26 cellular contexts compared by ENCODE assay signal in genomic region chr3:194034556-194035336, GRCh38.
DNase-seq lines count a peak whose midpoint lies in the region; ATAC-seq and TF ChIP-seq lines count a peak whose summit lies in the region.
"Had no signal": no experiment of that assay in that cellular context is flagged by ENCODE, and none has a peak within 500 bp of the region (broad histone marks: within the 10 kb centered on the region; RNA-seq: fewer than 3 reads in every experiment).

No MANE protein-coding gene starts in this region.

- no peaks in the 10 kb centered on the region for H3K9me3 ChIP-seq in T-helper 17 cell (ENCODE audit: control insufficient read depth, low read length, poor library complexity, severe bottlenecking)
- no peaks in the 10 kb centered on the region for H3K9me3 ChIP-seq in SJCRH30 (replicated peaks)
- H3K9me3 ChIP-seq: prostate gland, uterus had no signal

- no peak overlapping the region for H3K4me3 Mint-ChIP-seq in Calu3 (ENCODE audit: low read depth, unreplicated experiment)
- H3K4me3 Mint-ChIP-seq in T-helper 17 cell: no peak overlapping the region
- no peak overlapping the region for H3K4me3 Mint-ChIP-seq in nephron
- H3K4me3 Mint-ChIP-seq: activated T-helper 17 cell treated with anti-CD3 and anti-CD28 coated beads, Interleukin-2, amount 50 U/mL, for 72 hours; CD8-positive, alpha-beta memory T cell; WTC11 had no signal

- peaks cover 46% of the 10 kb centered on the region for H3K4me1 Mint-ChIP-seq in Calu3 (ENCODE audit: low read depth, unreplicated experiment)
- H3K4me1 Mint-ChIP-seq in T-helper 17 cell: peaks cover 18% of the 10 kb centered on the region
- H3K4me1 Mint-ChIP-seq in nephron: peaks cover 72% of the 10 kb centered on the region
- H3K4me1 Mint-ChIP-seq: activated T-helper 17 cell treated with anti-CD3 and anti-CD28 coated beads, Interleukin-2, amount 50 U/mL, for 72 hours; CD8-positive, alpha-beta memory T cell had no signal

- H3K27me3 Mint-ChIP-seq in Calu3 (ENCODE audit: unreplicated experiment) (no peaks in the 10 kb centered on the region), T-helper 17 cell (peaks cover 40% of the 10 kb centered on the region), nephron (ENCODE audit: low read depth) (peaks cover 26% of the 10 kb centered on the region)

- no peaks in the 10 kb centered on the region for H3K36me3 Mint-ChIP-seq in Calu3 (ENCODE audit: insufficient read depth, unreplicated experiment)
- no peaks in the 10 kb centered on the region for H3K36me3 Mint-ChIP-seq in T-helper 17 cell (ENCODE audit: low read depth)
- H3K36me3 Mint-ChIP-seq in nephron (ENCODE audit: low read depth): no peaks in the 10 kb centered on the region
- H3K36me3 Mint-ChIP-seq: activated naive CD4-positive, alpha-beta T cell treated with anti-CD3 and anti-CD28 coated beads, Interleukin-2, amount 50 U/mL, for 72 hours; CD8-positive, alpha-beta memory T cell; WTC11 had no signal

- H3K27ac Mint-ChIP-seq in Calu3 (ENCODE audit: unreplicated experiment) (peak overlapping the region; percentile 24), T-helper 17 cell (peak overlapping the region; percentile 34), nephron (peak overlapping the region; percentile 49 to 53 (median 53))
- H3K27ac Mint-ChIP-seq: CD8-positive, alpha-beta memory T cell; WTC11 had no signal

- no peak for TF ChIP-seq CTCF in Calu3 (IDR thresholded peaks at IDR 0.05; ENCODE audit: unreplicated experiment)
- TF ChIP-seq CTCF in nephron (IDR thresholded peaks at IDR 0.05; ENCODE audit: unreplicated experiment in 3 of 3): no peak

- ATAC-seq in T-helper 17 cell (no peak), left lobe of liver (peak; percentile 69), HG03025 (IDR thresholded peaks at IDR 0.05; ENCODE audit: low FRiP score, unreplicated experiment) (no peak), HG03196 (IDR thresholded peaks at IDR 0.05; ENCODE audit: unreplicated experiment) (no peak)
- ATAC-seq: activated naive CD4-positive, alpha-beta T cell treated with anti-CD3 and anti-CD28 coated beads, Interleukin-2, amount 50 U/mL, for 72 hours; activated T-helper 17 cell treated with anti-CD3 and anti-CD28 coated beads, Interleukin-2, amount 50 U/mL, for 72 hours; WTC11 had no signal

- BruUV-seq in Calu3 (replicated peaks; lab: Mats Ljungman, UMichigan): no TSS peak

- no peaks in the 10 kb centered on the region for H3K27me3 ChIP-seq in SJCRH30
- H3K27me3 ChIP-seq: uterus had no signal

- no peaks in the 10 kb centered on the region for H3K36me3 ChIP-seq in SJCRH30
- H3K36me3 ChIP-seq: prostate gland, uterus had no signal

- DNase-seq in Calu3: no peak
- no peak for DNase-seq in T-helper 17 cell
- peak; percentile 97 for DNase-seq in left lobe of liver (ENCODE audit: low spot score)
- DNase-seq in SJCRH30: no peak
- no peak for DNase-seq in NCI-H187 treated with DMSO at 0.1 percent for 48 hours (lab: John Stamatoyannopoulos, UW)
- DNase-seq: activated CD4-positive, alpha-beta T cell treated with anti-CD3 and anti-CD28 coated beads, Interleukin-2, amount 50 U/mL, for 1 hour; AML-193; anterior cingulate cortex; caudate nucleus; CD8-positive, alpha-beta memory T cell; DMS53; GF-D8; HCEC 1CT; midbrain; NCI-H1105 treated with DMSO at 0.1 percent for 48 hours; NCI-H446 treated with DMSO at 0.1 percent for 48 hours; SHP77; T1000; uterus had no signal

- peaks cover 23% of the 10 kb centered on the region for H3K4me1 ChIP-seq in SJCRH30
- H3K4me1 ChIP-seq: prostate gland, uterus had no signal

- H3K4me3 ChIP-seq in SJCRH30: no peak overlapping the region
- H3K4me3 ChIP-seq: prostate gland, uterus had no signal

- CTCF ChIA-PET in Calu3 (lab: Charles Lee): interaction anchor here (0.7 to 1.3 kb wide), 3 partner anchors 15 to 25 kb away, joined by 3 to 4 read pairs (median 3); no protein-coding TSS in a partner anchor

- H3K9me3 Mint-ChIP-seq in Calu3 (ENCODE audit: low read depth, unreplicated experiment) (no peaks in the 10 kb centered on the region), nephron (no peaks in the 10 kb centered on the region)
- H3K9me3 Mint-ChIP-seq: activated naive CD4-positive, alpha-beta T cell treated with anti-CD3 and anti-CD28 coated beads, Interleukin-2, amount 50 U/mL, for 72 hours; activated T-helper 17 cell treated with anti-CD3 and anti-CD28 coated beads, Interleukin-2, amount 50 U/mL, for 72 hours; CD8-positive, alpha-beta memory T cell; WTC11 had no signal

- H3K27ac ChIP-seq in SJCRH30: no peak overlapping the region
- H3K27ac ChIP-seq: prostate gland, uterus had no signal

- intact Hi-C loops in Calu3 (cut with micrococcal nuclease; ENCODE audit: unreplicated experiment): no loop called here
